Comparison of ENCODE assay signal across 9 cellular contexts in the genomic region with DNA sequence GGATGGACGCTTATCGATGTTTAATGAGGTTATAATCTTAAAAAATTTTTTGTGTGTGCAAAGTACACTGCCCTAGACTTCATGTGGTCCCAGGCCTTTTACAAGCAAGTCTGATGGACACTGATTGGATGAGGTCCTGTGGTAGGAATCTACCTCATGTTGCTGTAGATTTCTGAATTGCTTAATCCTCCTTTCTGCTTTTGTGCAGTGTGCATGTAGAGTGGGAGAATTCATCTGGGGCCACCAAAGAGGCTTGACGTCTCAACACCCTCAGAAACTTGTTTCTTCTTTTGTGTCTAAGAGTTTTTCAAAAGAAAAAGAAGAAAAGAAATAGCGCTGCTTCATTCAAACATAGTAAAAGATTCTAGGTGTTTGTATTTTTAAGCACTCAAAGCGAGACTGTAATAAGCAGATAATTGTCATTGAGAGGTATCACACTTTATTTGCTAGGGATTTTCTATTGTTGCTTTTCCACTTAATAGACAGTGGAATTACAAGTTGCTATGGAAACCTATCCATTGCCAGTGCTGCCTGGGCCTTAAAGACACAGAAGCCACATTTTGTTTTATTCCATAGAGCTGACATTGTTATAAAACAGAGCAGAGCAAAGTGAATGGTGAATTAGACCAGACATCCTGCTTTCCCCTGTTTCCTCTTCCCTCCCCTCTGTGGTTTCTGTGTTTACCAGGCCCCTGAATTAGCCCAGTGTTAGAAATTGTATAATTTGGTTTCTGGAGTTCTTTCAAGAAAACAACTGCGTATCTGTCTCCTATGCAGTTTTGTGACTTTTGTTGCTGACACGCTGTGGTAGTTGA. TPM values are rescaled to one million over a fixed set of nuclear protein-coding genes. Genes with fewer than 3 reads are reported as not detected.
DNase-seq lines count a peak whose midpoint lies in the region; ATAC-seq lines count a peak whose summit lies in the region.
"Had no signal": no experiment of that assay in that cellular context is flagged by ENCODE, and none has a peak within 500 bp of the region (broad histone marks: within the 10 kb centered on the region; RNA-seq: fewer than 3 reads in every experiment).

No MANE protein-coding gene starts in this region.

- H4K20me1 ChIP-seq in GM23248 (ENCODE audit: insufficient read depth) = no peaks in the 10 kb centered on the region

- H3K36me3 ChIP-seq in GM23248 (ENCODE audit: low read depth) = no peaks in the 10 kb centered on the region

- H3K9ac ChIP-seq in GM23248 = no peak overlapping the region

- no peaks in the 10 kb centered on the region for H3K27me3 ChIP-seq in GM23248 (replicated peaks; ENCODE audit: insufficient read depth)

- H3K9me2 ChIP-seq in GM23248 (ENCODE audit: insufficient read depth) = no peaks in the 10 kb centered on the region

- H2AFZ ChIP-seq in GM23248 = no peak overlapping the region

- 84 to 88% methylated on average over 7 of the region's 7 CpGs for WGBS in GM23248 (ENCODE audit: low coverage in 1 of 2, low lambda C conversion rate in 2 of 2, missing lambda C conversion rate in 2 of 2), 2 experiments

- H3K27ac ChIP-seq in GM23248 = no peak overlapping the region; the same call in 1 of the 2 replicates
- H3K27ac ChIP-seq: RWPE1 had no signal

- ATAC-seq in GM19455 (IDR thresholded peaks at IDR 0.05; ENCODE audit: unreplicated experiment) = no peak

- in situ Hi-C loops in GM23248 (cut with MboI) = no loop called here

- DNase-seq in GM23248 = peak; percentile 30
- DNase-seq in NCI-H2227 treated with DMSO at 0.1 percent for 48 hours (lab: John Stamatoyannopoulos, UW) = peak; percentile 78
- peak; percentile 38 for DNase-seq in fibroblast of peridontal ligament (ENCODE audit: extremely low read depth)
- DNase-seq in pons (ENCODE audit: low spot score) = peak; percentile 98
- DNase-seq in NK-92 treated with Interleukin-12 subunit alpha and Interleukin-12 subunit beta, amount 100 ng/mL, for 24 hours (lab: John Stamatoyannopoulos, UW) = no peak
- DNase-seq in OCI-M2 (lab: John Stamatoyannopoulos, UW; ENCODE audit: unreplicated experiment) = no peak
- no peak for DNase-seq in KG1 (lab: John Stamatoyannopoulos, UW)

- H3F3A ChIP-seq in GM23248 (ENCODE audit: insufficient read depth) = peaks cover 30% of the 10 kb centered on the region

- H3K4me2 ChIP-seq in GM23248 (ENCODE audit: unreplicated experiment) = no peak overlapping the region

- no peaks in the 10 kb centered on the region for H3K9me3 ChIP-seq in GM23248 (ENCODE audit: low read depth)

- H3K4me1 ChIP-seq in GM23248 (ENCODE audit: insufficient read depth) = peaks cover 13% of the 10 kb centered on the region

- H3K79me2 ChIP-seq in GM23248 (ENCODE audit: insufficient read depth) = no peaks in the 10 kb centered on the region

- no peak overlapping the region for H3K4me3 ChIP-seq in GM23248

RNA-seq across cellular contexts. Expression of a gene that starts 46.4 kb away (rescaled TPM):
- total RNA-seq in GM23248 (2014; rRNA removed; shearing (Covaris generic)) = 10.6 and 13.0 TPM in 2 replicates
- polyA plus RNA-seq in GM23248 (2016; fragmentation: Nextera tagmentation; extraction: Ambion mirVana) = 7.8 TPM in 2 replicates

Comparison
In these comparisons a context has a peak if more than half of its experiments do, and no peak if none do; other contexts are left out.
1. DNase-seq: peak in GM23248 (single experiment), NCI-H2227 treated with DMSO at 0.1 percent for 48 hours (single experiment), fibroblast of peridontal ligament (single experiment) and pons (single experiment); none in NK-92 treated with Interleukin-12 subunit alpha and Interleukin-12 subunit beta, amount 100 ng/mL, for 24 hours (single experiment), OCI-M2 (single experiment) and KG1 (single experiment).